Comparison of ENCODE assay signal across 34 cellular contexts in genomic region chr7:123143206-123143605, GRCh38. TPM values are rescaled to one million over a fixed set of nuclear protein-coding genes. Genes with fewer than 3 reads are reported as not detected.
"Had no signal": no experiment of that assay in that cellular context is flagged by ENCODE, and none has a peak within 500 bp of the region (broad histone marks: within the 10 kb centered on the region; RNA-seq: fewer than 3 reads in every experiment).

No MANE protein-coding gene starts in this region.

- H3K9me3 ChIP-seq: MG63, Peyer's patch had no signal

- DNase-seq: activated CD4-positive, alpha-beta T cell treated with anti-CD3 and anti-CD28 coated beads, Interleukin-2, amount 10 ng/mL, durations not matched to agents 24 days and 14 days; activated CD4-positive, alpha-beta T cell treated with anti-CD3 and anti-CD28 coated beads, Interleukin-2, amount 50 U/mL, for 4 hours; activated CD8-positive, alpha-beta T cell treated with anti-CD3 and anti-CD28 coated beads for 36 hours; activated effector memory CD4-positive, alpha-beta T cell treated with anti-CD3 and anti-CD28 coated beads, Interleukin-2, amount 50 U/mL, for 16 hours; activated naive CD4-positive, alpha-beta T cell; activated naive CD4-positive, alpha-beta T cell treated with anti-CD3 and anti-CD28 coated beads, Interleukin-2, amount 50 U/mL, for 16 hours; activated naive CD8-positive, alpha-beta T cell treated with anti-CD3 and anti-CD28 coated beads for 36 hours; activated T-cell treated with anti-CD3 and anti-CD28 coated beads, Interleukin-2, amount 50 U/mL, for 1 hour; activated T-cell treated with anti-CD3 and anti-CD28 coated beads, Interleukin-2, amount 50 U/mL, for 72 hours; amniotic stem cell; aorta; Karpas-422; MG63; NCI-H1048; NCI-H1105 treated with DMSO at 0.1 percent for 48 hours; NCI-H1436; NCI-H1694; NCI-H2029; NCI-H510A; NCI-H526; NCI-H748 treated with DMSO at 0.1 percent for 48 hours; NK-92 treated with Interleukin-12 subunit alpha and Interleukin-12 subunit beta, amount 100 ng/mL, for 24 hours; PC-3; Peyer's patch; SW 1271; T-helper 1 cell; T-helper 2 cell; T-helper 9 cell had no signal

- H3K36me3 ChIP-seq: MG63, Peyer's patch had no signal

- ATAC-seq: activated CD8-positive, alpha-beta T cell treated with anti-CD3 and anti-CD28 coated beads for 36 hours; activated T-cell treated with anti-CD3 and anti-CD28 coated beads, Interleukin-2, amount 50 U/mL, for 72 hours; activated T-helper 17 cell treated with anti-CD3 and anti-CD28 coated beads, Interleukin-2, amount 50 U/mL, for 72 hours; K562; PC-3; Right ventricle myocardium inferior had no signal

- H3K27ac ChIP-seq: Peyer's patch, RWPE1 had no signal

- H3K4me3 ChIP-seq: K562, MG63, Peyer's patch had no signal

- H3K4me1 ChIP-seq: Peyer's patch had no signal

- H3K27me3 ChIP-seq: MG63, Peyer's patch had no signal

RNA-seq across cellular contexts. Expression of gene SLC13A1, which starts 56.6 kb away (rescaled TPM):
- total RNA-seq: activated CD4-positive, alpha-beta T cell treated with anti-CD3 and anti-CD28 coated beads, Interleukin-2, amount 10 ng/mL, durations not matched to agents 24 days and 14 days; activated CD8-positive, alpha-beta memory T cell treated with anti-CD3 and anti-CD28 coated beads for 36 hours; activated CD8-positive, alpha-beta T cell treated with anti-CD3 and anti-CD28 coated beads for 36 hours; activated naive CD8-positive, alpha-beta T cell treated with anti-CD3 and anti-CD28 coated beads for 36 hours; activated T-cell treated with anti-CD3 and anti-CD28 coated beads, Interleukin-2, amount 50 U/mL, for 72 hours; activated T-helper 17 cell treated with anti-CD3 and anti-CD28 coated beads, Interleukin-2, amount 50 U/mL, for 72 hours; aorta; cardiac septum; PC-3; Right ventricle myocardium inferior had no signal
- polyA plus RNA-seq: aorta, K562 had no signal
